ENCODE assay signal across 1 cellular context in genomic region chr12:79454338-79454777, GRCh38.
TF ChIP-seq lines count a peak whose summit lies in the region.

No MANE protein-coding gene starts in this region.

TF ChIP-seq in IMR-90, 13 proteins besides CTCF, POLR2A, EP300 and RAD21 (continued from another document):
- TF ChIP-seq FOS (IDR thresholded peaks at IDR 0.05; ENCODE audit: low read depth, low read length): no peak
